8 cellular contexts compared by ENCODE assay signal in the genomic region with DNA sequence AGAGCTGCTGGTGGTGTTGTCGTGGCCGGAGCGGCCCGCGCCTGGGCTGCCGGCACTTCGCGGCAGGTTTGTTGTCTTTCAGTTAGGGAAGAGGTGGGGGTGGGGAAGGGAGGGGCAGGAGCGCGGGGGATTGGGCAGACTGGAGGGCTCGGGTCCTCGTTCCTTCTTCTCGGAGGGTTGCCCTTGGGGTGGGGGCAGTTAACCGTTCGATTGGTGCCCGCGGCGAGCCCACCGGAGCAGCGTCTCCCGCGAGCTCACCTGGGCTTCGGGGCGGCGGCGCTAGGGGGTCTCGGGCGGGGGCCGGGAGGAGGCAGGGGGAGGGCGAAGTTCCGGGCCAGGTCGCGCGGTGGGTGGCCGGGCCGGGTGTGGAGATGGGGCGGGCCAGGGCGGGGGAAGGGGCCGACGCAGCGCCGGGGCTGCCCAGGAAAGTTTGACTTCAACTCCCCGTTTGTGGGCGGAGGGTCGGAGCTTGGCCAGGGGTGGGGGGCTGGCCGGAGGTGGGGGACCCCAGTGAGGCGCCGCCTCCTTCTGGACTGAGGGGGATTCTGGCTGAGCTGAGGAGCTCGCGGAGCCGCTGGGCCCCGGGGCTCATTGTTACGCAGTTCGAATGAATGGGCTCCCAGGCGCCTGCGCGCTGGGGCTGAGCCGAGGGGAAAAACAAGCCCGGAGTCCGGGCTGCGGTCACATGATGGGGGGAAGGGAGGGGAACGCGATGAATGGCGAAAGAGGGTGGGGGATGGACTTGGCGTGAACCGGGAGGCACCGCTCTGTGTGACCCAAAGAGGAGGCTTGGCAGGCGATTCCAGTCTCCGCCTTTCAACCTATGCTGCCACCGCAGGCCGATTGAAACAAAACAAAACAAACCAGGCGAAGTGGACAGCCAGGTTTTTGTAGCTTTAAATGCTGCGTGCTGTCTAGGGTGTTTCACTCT. TPM values are rescaled to one million over a fixed set of nuclear protein-coding genes. Genes with fewer than 3 reads are reported as not detected.
DNase-seq lines count a peak whose midpoint lies in the region; ATAC-seq and TF ChIP-seq lines count a peak whose summit lies in the region.

No MANE protein-coding gene starts in this region.

- ATAC-seq in GM19324 (IDR thresholded peaks at IDR 0.05; ENCODE audit: low FRiP score, unreplicated experiment) = peak; percentile 40

- TF ChIP-seq CTCF in dorsolateral prefrontal cortex (IDR thresholded peaks at IDR 0.05 in 54 of 56, conservative IDR thresholded peaks at IDR 0.05 in 2 of 56; ENCODE audit: low read depth in 1 of 56, partially characterized antibody in 56 of 56) = peak in 53 of 56 donors; percentile 7 to 70 (median 43)
- TF ChIP-seq CTCF in liver (IDR thresholded peaks at IDR 0.05; ENCODE audit: low read depth, low read length, missing input control) = no peak

- H3K4me1 Mint-ChIP-seq in activated CD4-positive, alpha-beta memory T cell treated with anti-CD3 and anti-CD28 coated beads for 36 hours (ENCODE audit: low read depth) = peaks cover 41% of the 10 kb centered on the region

- WGBS in liver = under 1% methylated on average over 73 of the region's 73 CpGs

- CTCF ChIA-PET in activated CD4-positive, alpha-beta memory T cell treated with anti-CD3 and anti-CD28 coated beads for 36 hours (lab: Charles Lee) = interaction anchor here (1.0 to 4.5 kb wide), 5 partner anchors 20 to 706 kb away, joined by 3 to 36 read pairs (median 7); a partner anchor contains a TSS

- POLR2A ChIA-PET in activated CD4-positive, alpha-beta memory T cell treated with anti-CD3 and anti-CD28 coated beads for 36 hours (lab: Charles Lee) = interaction anchor here (0.7 to 3.0 kb wide), 13 partner anchors 10 to 884 kb away, joined by 3 to 24 read pairs (median 4); a partner anchor contains a TSS

- peak overlapping the region; percentile 93 to 100 (median 99) for H3K27ac ChIP-seq in dorsolateral prefrontal cortex
- H3K27ac ChIP-seq in liver (ENCODE audit: low read depth in 1 of 2, low read length in 2 of 2) = peak overlapping the region; percentile 99 to 100

- peak overlapping the region; percentile 60 to 92 (median 82) for H3K4me3 ChIP-seq in dorsolateral prefrontal cortex
- H3K4me3 ChIP-seq in liver (ENCODE audit: low read depth in 1 of 3, low read length in 3 of 3) = peak overlapping the region; percentile 66 to 98 (median 92)

- H3K27me3 ChIP-seq in dorsolateral prefrontal cortex (no peaks in the 10 kb centered on the region), liver (ENCODE audit: control insufficient read depth in 4 of 4, insufficient read depth in 4 of 4, low read length in 3 of 4) (no peaks in the 10 kb centered on the region)

- peak; percentile 49 to 58 for TF ChIP-seq RAD21 in liver (IDR thresholded peaks at IDR 0.05)

- H3K36me3 ChIP-seq in liver (ENCODE audit: control insufficient read depth in 4 of 4, insufficient read depth in 3 of 4, low read depth in 1 of 4, low read length in 3 of 4) = peaks cover 0 to 2% (median under 1%) of the 10 kb centered on the region in 4 donors

- no peaks in the 10 kb centered on the region for H3K36me3 Mint-ChIP-seq in activated CD4-positive, alpha-beta memory T cell treated with anti-CD3 and anti-CD28 coated beads for 36 hours

- DNase-seq in AML-193 (lab: John Stamatoyannopoulos, UW) (peak; percentile 88 to 89), HK-2 (ENCODE audit: unreplicated experiment) (peak; percentile 92), NCI-H82 treated with DMSO at 0.1 percent for 48 hours (lab: John Stamatoyannopoulos, UW; ENCODE audit: unreplicated experiment) (peak; percentile 77), dorsolateral prefrontal cortex (peak; percentile 95 to 97 (median 96))
- peak; percentile 96 for DNase-seq in activated CD4-positive, alpha-beta memory T cell treated with anti-CD3 and anti-CD28 coated beads for 36 hours
- DNase-seq in stimulated activated CD4-positive, alpha-beta T cell treated with anti-CD3 and anti-CD28 coated beads, Interleukin-2, amount 100 ng/mL, for 48 hours = peak; percentile 80 to 84

- peak overlapping the region; percentile 97 for H3K27ac Mint-ChIP-seq in activated CD4-positive, alpha-beta memory T cell treated with anti-CD3 and anti-CD28 coated beads for 36 hours

- H3K9me3 ChIP-seq in liver (ENCODE audit: control insufficient read depth in 4 of 4, low read length in 3 of 4) = no peaks in the 10 kb centered on the region

- H3K4me3 Mint-ChIP-seq in activated CD4-positive, alpha-beta memory T cell treated with anti-CD3 and anti-CD28 coated beads for 36 hours = peak overlapping the region; percentile 96

- intact Hi-C loops in activated CD4-positive, alpha-beta memory T cell treated with anti-CD3 and anti-CD28 coated beads for 36 hours (cut with micrococcal nuclease) = loop anchor here (2.0 to 5.0 kb wide), 5 partner anchors 509 to 747 kb away; a partner anchor contains a TSS
- intact Hi-C loops in dorsolateral prefrontal cortex (cut with DNase I) = loop anchor here (2.0 to 10.0 kb wide), 4 partner anchors 125 to 507 kb away; a partner anchor contains a TSS

- H3K9me3 Mint-ChIP-seq in activated CD4-positive, alpha-beta memory T cell treated with anti-CD3 and anti-CD28 coated beads for 36 hours = no peaks in the 10 kb centered on the region

- H3K27me3 Mint-ChIP-seq in activated CD4-positive, alpha-beta memory T cell treated with anti-CD3 and anti-CD28 coated beads for 36 hours = peaks cover 2% of the 10 kb centered on the region

- peaks cover 5 to 26% (median 13%) of the 10 kb centered on the region in 4 donors for H3K4me1 ChIP-seq in liver (ENCODE audit: control insufficient read depth in 4 of 4, insufficient read depth in 4 of 4, low read length in 3 of 4)

- peak overlapping the region; percentile 82 to 94 for H3K9ac ChIP-seq in liver (ENCODE audit: low read depth in 1 of 2, low read length in 2 of 2)

TF ChIP-seq in liver, 16 proteins besides CTCF, POLR2A, EP300 and RAD21 (continues in another document):
- TF ChIP-seq GABPA (IDR thresholded peaks at IDR 0.05 in 1 of 2, conservative IDR thresholded peaks at IDR 0.05 in 1 of 2) (peak in 1 of 2 donors; percentile 36), HNF4A (conservative IDR thresholded peaks at IDR 0.05) (peak; percentile 65 to 73), FOXA1 (IDR thresholded peaks at IDR 0.05) (peak; percentile 73), RXRA (IDR thresholded peaks at IDR 0.05) (peak; percentile 91 to 92), YY1 (IDR thresholded peaks at IDR 0.05) (peak; percentile 89), HNF4G (IDR thresholded peaks at IDR 0.05) (no peak), EGR1 (IDR thresholded peaks at IDR 0.05; ENCODE audit: low read depth in 2 of 2) (peak in 1 of 2 donors; percentile 82), NR2F2 (IDR thresholded peaks at IDR 0.05) (peak; percentile 63), SP1 (IDR thresholded peaks at IDR 0.05) (peak; percentile 83), TAF1 (conservative IDR thresholded peaks at IDR 0.05) (peak; percentile 79), FOXA2 (IDR thresholded peaks at IDR 0.05) (peak; percentile 34), JUND (IDR thresholded peaks at IDR 0.05) (peak; percentile 55 to 62)
- TF ChIP-seq, protein P1, sequence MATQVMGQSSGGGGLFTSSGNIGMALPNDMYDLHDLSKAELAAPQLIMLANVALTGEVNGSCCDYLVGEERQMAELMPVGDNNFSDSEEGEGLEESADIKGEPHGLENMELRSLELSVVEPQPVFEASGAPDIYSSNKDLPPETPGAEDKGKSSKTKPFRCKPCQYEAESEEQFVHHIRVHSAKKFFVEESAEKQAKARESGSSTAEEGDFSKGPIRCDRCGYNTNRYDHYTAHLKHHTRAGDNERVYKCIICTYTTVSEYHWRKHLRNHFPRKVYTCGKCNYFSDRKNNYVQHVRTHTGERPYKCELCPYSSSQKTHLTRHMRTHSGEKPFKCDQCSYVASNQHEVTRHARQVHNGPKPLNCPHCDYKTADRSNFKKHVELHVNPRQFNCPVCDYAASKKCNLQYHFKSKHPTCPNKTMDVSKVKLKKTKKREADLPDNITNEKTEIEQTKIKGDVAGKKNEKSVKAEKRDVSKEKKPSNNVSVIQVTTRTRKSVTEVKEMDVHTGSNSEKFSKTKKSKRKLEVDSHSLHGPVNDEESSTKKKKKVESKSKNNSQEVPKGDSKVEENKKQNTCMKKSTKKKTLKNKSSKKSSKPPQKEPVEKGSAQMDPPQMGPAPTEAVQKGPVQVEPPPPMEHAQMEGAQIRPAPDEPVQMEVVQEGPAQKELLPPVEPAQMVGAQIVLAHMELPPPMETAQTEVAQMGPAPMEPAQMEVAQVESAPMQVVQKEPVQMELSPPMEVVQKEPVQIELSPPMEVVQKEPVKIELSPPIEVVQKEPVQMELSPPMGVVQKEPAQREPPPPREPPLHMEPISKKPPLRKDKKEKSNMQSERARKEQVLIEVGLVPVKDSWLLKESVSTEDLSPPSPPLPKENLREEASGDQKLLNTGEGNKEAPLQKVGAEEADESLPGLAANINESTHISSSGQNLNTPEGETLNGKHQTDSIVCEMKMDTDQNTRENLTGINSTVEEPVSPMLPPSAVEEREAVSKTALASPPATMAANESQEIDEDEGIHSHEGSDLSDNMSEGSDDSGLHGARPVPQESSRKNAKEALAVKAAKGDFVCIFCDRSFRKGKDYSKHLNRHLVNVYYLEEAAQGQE (IDR thresholded peaks at IDR 0.05) = peak; percentile 90
- TF ChIP-seq, protein P2, sequence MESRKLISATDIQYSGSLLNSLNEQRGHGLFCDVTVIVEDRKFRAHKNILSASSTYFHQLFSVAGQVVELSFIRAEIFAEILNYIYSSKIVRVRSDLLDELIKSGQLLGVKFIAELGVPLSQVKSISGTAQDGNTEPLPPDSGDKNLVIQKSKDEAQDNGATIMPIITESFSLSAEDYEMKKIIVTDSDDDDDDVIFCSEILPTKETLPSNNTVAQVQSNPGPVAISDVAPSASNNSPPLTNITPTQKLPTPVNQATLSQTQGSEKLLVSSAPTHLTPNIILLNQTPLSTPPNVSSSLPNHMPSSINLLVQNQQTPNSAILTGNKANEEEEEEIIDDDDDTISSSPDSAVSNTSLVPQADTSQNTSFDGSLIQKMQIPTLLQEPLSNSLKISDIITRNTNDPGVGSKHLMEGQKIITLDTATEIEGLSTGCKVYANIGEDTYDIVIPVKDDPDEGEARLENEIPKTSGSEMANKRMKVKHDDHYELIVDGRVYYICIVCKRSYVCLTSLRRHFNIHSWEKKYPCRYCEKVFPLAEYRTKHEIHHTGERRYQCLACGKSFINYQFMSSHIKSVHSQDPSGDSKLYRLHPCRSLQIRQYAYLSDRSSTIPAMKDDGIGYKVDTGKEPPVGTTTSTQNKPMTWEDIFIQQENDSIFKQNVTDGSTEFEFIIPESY (IDR thresholded peaks at IDR 0.05) = peak; percentile 88
- TF ChIP-seq, protein P3, sequence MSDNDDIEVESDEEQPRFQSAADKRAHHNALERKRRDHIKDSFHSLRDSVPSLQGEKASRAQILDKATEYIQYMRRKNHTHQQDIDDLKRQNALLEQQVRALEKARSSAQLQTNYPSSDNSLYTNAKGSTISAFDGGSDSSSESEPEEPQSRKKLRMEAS (IDR thresholded peaks at IDR 0.05) = peak; percentile 89

RNA-seq across cellular contexts. Expression of a gene that starts 0.6 kb away (rescaled TPM):
- total RNA-seq in activated CD4-positive, alpha-beta memory T cell treated with anti-CD3 and anti-CD28 coated beads for 36 hours = 10 to 100 TPM; 24.3 to 26.7 TPM
- total RNA-seq in dorsolateral prefrontal cortex (10 to 100 TPM; 33.6 to 88.2 (median 55.4) TPM), liver (10 to 100 TPM; 63.5 to 67.9 TPM)
- 10 to 100 TPM; 24.6 to 32.6 TPM for polyA plus RNA-seq in liver

Comparison
In these comparisons a context has a peak if more than half of its experiments do, and no peak if none do; other contexts are left out.
1. Peak in every context shown above with its lines: DNase-seq, ATAC-seq, H3K4me3 ChIP-seq and H3K27ac ChIP-seq.